In genomic region chrX:51893931-51894696, GRCh38 we compare ENCODE assay signal across 9 cellular contexts. TPM values are rescaled to one million over a fixed set of nuclear protein-coding genes. Genes with fewer than 3 reads are reported as not detected.
DNase-seq lines count a peak whose midpoint lies in the region; FAIRE-seq and TF ChIP-seq lines count a peak whose summit lies in the region.
"Had no signal": no experiment of that assay in that cellular context is flagged by ENCODE, and none has a peak within 500 bp of the region (broad histone marks: within the 10 kb centered on the region; RNA-seq: fewer than 3 reads in every experiment).

No MANE protein-coding gene starts in this region.

- H3K9me3 Mint-ChIP-seq in brain = peaks cover 0 to 18% (median 0%) of the 10 kb centered on the region in 5 experiments

- peak overlapping the region; percentile 77 for H3K27ac ChIP-seq in smooth muscle cell (ENCODE audit: low read depth)
- H3K27ac ChIP-seq: 22Rv1 had no signal

- peaks cover 59% of the 10 kb centered on the region for H3K4me1 Mint-ChIP-seq in brain

- H3K9me3 ChIP-seq in smooth muscle cell (replicated peaks; ENCODE audit: low read depth) = no peaks in the 10 kb centered on the region

- peaks cover 37% of the 10 kb centered on the region for H3K79me2 ChIP-seq in smooth muscle cell (ENCODE audit: low read depth)

- no peak for TF ChIP-seq CTCF in brain (conservative IDR thresholded peaks at IDR 0.05)
- TF ChIP-seq CTCF in smooth muscle cell (IDR thresholded peaks at IDR 0.05; ENCODE audit: borderline replicate concordance, insufficient read depth, poor library complexity, severe bottlenecking) = no peak

- peaks cover 53% of the 10 kb centered on the region for H4K20me1 ChIP-seq in smooth muscle cell (ENCODE audit: low read depth)

- no peaks in the 10 kb centered on the region for H3K36me3 ChIP-seq in smooth muscle cell (ENCODE audit: low read depth)

- H3K27me3 ChIP-seq in smooth muscle cell (ENCODE audit: low read depth) = no peaks in the 10 kb centered on the region

- peak overlapping the region; percentile 97 to 99 (median 98) for H3K27ac Mint-ChIP-seq in brain

- H3K4me3 ChIP-seq in smooth muscle cell = peak overlapping the region; percentile 78

- no peak for TF ChIP-seq POLR2A in GM12892 (IDR thresholded peaks at IDR 0.05; ENCODE audit: low read depth, low read length)

- H3F3A ChIP-seq in smooth muscle cell (ENCODE audit: low read depth) = peaks cover 6% of the 10 kb centered on the region

- peak; percentile 52 for DNase-seq in DMS 273 (lab: John Stamatoyannopoulos, UW; ENCODE audit: unreplicated experiment)
- no peak for DNase-seq in DMS 273 treated with DMSO at 0.1 percent for 48 hours (lab: John Stamatoyannopoulos, UW)
- DNase-seq in NCI-H510A (lab: John Stamatoyannopoulos, UW) = peak; percentile 13
- peak; percentile 15 for DNase-seq in iPS-NIHi7 (ENCODE audit: extremely low spot score)
- DNase-seq in smooth muscle cell (lab: John Stamatoyannopoulos, UW; ENCODE audit: unreplicated experiment) = no peak
- DNase-seq in HK-2 (ENCODE audit: unreplicated experiment) = no peak
- no peak for DNase-seq in GM12892 (ENCODE audit: insufficient read length)

- peak overlapping the region; percentile 92 for H3K9ac ChIP-seq in smooth muscle cell (ENCODE audit: low read depth)

- peak overlapping the region; percentile 90 for H3K4me2 ChIP-seq in smooth muscle cell

- peak overlapping the region; percentile 88 to 98 (median 94) for H3K4me3 Mint-ChIP-seq in brain

- H3K4me1 ChIP-seq in smooth muscle cell (ENCODE audit: low read depth) = peaks cover 5% of the 10 kb centered on the region

- WGBS in smooth muscle cell (ENCODE audit: low lambda C conversion rate) = 42% methylated on average over 30 of the region's 32 CpGs

- no peak overlapping the region for H2AFZ ChIP-seq in smooth muscle cell (ENCODE audit: low read depth)

- H3K36me3 Mint-ChIP-seq in brain = peaks cover 42% of the 10 kb centered on the region

- no peak for FAIRE-seq in GM12892 (lab: Jason Lieb, UNC)

- peaks cover 10% of the 10 kb centered on the region for H3K27me3 Mint-ChIP-seq in brain

RNA-seq across cellular contexts. Expression of gene MAGED1, which starts 0.7 kb away (rescaled TPM):
- polyA plus RNA-seq in brain (ENCODE audit: insufficient read depth, low read depth, low replicate concordance) (250 TPM), smooth muscle cell (506 and 614 TPM in 2 replicates)
- 409 and 422 TPM in 2 replicates for total RNA-seq in smooth muscle cell
- 66.2 TPM for polyA plus RNA-seq in GM12892 (2012; ENCODE audit: missing spikeins)

Comparison
In these comparisons a context has a peak if more than half of its experiments do, and no peak if none do; other contexts are left out.
1. DNase-seq: peak in DMS 273 (single experiment), NCI-H510A (single experiment) and iPS-NIHi7 (single experiment); none in DMS 273 treated with DMSO at 0.1 percent for 48 hours (single experiment), smooth muscle cell (single experiment), HK-2 (single experiment) and GM12892 (single experiment).